ENCODE assay signal across 8 cellular contexts in the genomic region with DNA sequence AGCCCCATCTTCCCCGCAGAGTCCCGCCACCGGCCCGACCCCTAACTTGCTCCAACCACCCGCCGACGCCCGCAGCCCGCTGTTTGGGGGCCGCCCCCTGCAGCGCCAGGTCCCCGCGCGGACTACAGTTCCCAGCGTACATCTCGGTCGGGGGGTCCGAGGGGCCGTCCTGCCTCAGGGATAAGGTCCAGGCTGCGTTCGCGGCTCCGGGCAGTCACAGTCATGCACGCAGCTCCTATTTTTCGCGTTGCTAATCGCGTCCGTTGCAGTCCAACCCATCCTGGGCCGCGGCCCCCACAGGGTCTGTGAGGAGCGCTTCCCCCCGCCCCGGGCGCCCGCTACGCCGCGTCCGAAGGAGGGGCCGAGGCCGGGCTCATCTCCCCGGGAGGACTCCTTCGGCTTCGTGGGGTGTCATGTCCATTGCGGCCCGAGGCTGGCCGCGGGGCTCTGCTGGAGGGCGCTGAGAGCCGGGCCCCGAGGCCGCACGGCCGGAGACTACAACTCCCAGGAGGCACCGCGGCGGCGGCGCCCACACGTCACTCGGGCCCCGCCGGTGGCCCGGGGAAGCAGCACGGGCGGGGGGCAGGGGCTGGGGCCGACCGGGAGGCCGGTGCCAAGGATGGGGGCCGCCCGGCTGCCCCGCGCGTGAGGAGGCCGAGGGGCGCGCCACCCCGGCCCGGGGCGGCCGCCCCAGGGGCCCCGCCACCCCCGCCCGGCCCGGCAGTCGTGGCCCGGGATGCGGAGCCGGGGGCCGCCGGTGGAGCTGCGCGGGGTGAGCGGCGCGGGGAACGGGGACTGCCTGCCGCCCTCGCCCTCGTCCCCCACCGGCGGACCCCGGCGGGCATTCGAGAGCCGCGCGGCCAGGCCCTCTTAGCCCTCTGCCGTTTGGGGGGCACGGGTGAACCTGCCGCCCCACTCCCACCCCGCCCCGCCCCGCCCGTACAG. TPM values are rescaled to one million over a fixed set of nuclear protein-coding genes. Genes with fewer than 3 reads are reported as not detected.
DNase-seq lines count a peak whose midpoint lies in the region; ATAC-seq and TF ChIP-seq lines count a peak whose summit lies in the region.

A gene (plus strand): TSS at position 536 of the 945 bp plus-strand sequence. CDS start 606 bp downstream, outside the sequence.

- H3K27me3 Mint-ChIP-seq in activated naive CD4-positive, alpha-beta T cell treated with anti-CD3 and anti-CD28 coated beads, Interleukin-2, amount 50 U/mL, for 24 hours, result no peaks in the 10 kb centered on the region

- TF ChIP-seq RAD21 in SK-N-SH (IDR thresholded peaks at IDR 0.05; ENCODE audit: low read length), result no peak

- H3K4me2 ChIP-seq in Karpas-422 (ENCODE audit: low read depth, low read length, poor library complexity, severe bottlenecking), result peak within 1 kb of the TSS; percentile 93
- peak within 1 kb of the TSS; percentile 95 for H3K4me2 ChIP-seq in SK-N-SH

- H3K27ac ChIP-seq in Karpas-422 (ENCODE audit: low read length) (no peak within 1 kb of the TSS), SK-N-SH (ENCODE audit: low read depth in 2 of 2, low read length in 1 of 2) (peak within 1 kb of the TSS; percentile 87 to 88), ovary (peak within 1 kb of the TSS; percentile 38 to 80), thyroid gland (peak within 1 kb of the TSS; percentile 92 to 97 (median 95))

- intact Hi-C loops in head of caudate nucleus (cut with DNase I) (loop anchor here (2.0 kb wide), 1 partner anchor 94 kb away; a partner anchor contains a TSS), ovary (cut with DNase I) (loop anchor here in 1 of 4 donors (5.0 kb wide), 1 partner anchor 46 kb away; no protein-coding TSS in a partner anchor), thyroid gland (cut with DNase I) (no loop called here)

- no peaks in the 10 kb centered on the region for H3K36me3 Mint-ChIP-seq in activated naive CD4-positive, alpha-beta T cell treated with anti-CD3 and anti-CD28 coated beads, Interleukin-2, amount 50 U/mL, for 24 hours

- no peak for TF ChIP-seq POLR2A in ovary (IDR thresholded peaks at IDR 0.05)
- TF ChIP-seq POLR2A in thyroid gland (IDR thresholded peaks at IDR 0.05), result peak in 1 of 2 donors; percentile 48

- H3K9me3 ChIP-seq in Karpas-422 (ENCODE audit: low read length) (no peaks in the 10 kb centered on the region), SK-N-SH (no peaks in the 10 kb centered on the region), ovary (no peaks in the 10 kb centered on the region), thyroid gland (no peaks in the 10 kb centered on the region)

- H3K4me3 Mint-ChIP-seq in activated naive CD4-positive, alpha-beta T cell treated with anti-CD3 and anti-CD28 coated beads, Interleukin-2, amount 50 U/mL, for 24 hours, result peak within 1 kb of the TSS; percentile 89

- POLR2A ChIA-PET in SK-N-SH (lab: Yijun Ruan, JAX), result interaction anchor here (0.6 to 2.3 kb wide), 4 partner anchors 27 to 1682 kb away, joined by 3 to 6 read pairs (median 3); a partner anchor contains a TSS

- peaks cover 17% of the 10 kb centered on the region for H3K79me2 ChIP-seq in Karpas-422 (ENCODE audit: low read length)
- peaks cover 6% of the 10 kb centered on the region; the same call in 1 of the 2 replicates for H3K79me2 ChIP-seq in SK-N-SH (ENCODE audit: insufficient read depth)

- H3K36me3 ChIP-seq in Karpas-422 (ENCODE audit: insufficient read depth, low read length) (no peaks in the 10 kb centered on the region), SK-N-SH (replicated peaks in 1 of 2; ENCODE audit: control insufficient read depth in 1 of 2, insufficient read depth in 2 of 2, low read length in 1 of 2) (no peaks in the 10 kb centered on the region), ovary (no peaks in the 10 kb centered on the region), thyroid gland (no peaks in the 10 kb centered on the region)

- peak within 1 kb of the TSS; percentile 92 for H3K9ac ChIP-seq in Karpas-422 (ENCODE audit: low read length)
- H3K9ac ChIP-seq in SK-N-SH, result peak within 1 kb of the TSS; percentile 92

- ATAC-seq in GM21737 (IDR thresholded peaks at IDR 0.05; ENCODE audit: unreplicated experiment), result peak; percentile 81

- H3K4me3 ChIP-seq in Karpas-422 (ENCODE audit: low read length) (peak within 1 kb of the TSS; percentile 86), SK-N-SH (ENCODE audit: low read depth in 2 of 2, low read length in 1 of 2) (peak within 1 kb of the TSS; percentile 81 to 97), ovary (peak within 1 kb of the TSS; percentile 81), thyroid gland (replicated peaks in 1 of 3) (peak within 1 kb of the TSS; percentile 96 to 97 (median 97))

- peak within 1 kb of the TSS; percentile 100 for H2AFZ ChIP-seq in Karpas-422 (ENCODE audit: low read length)
- H2AFZ ChIP-seq in SK-N-SH (ENCODE audit: low read depth), result peak within 1 kb of the TSS; percentile 100

- H3K9me2 ChIP-seq in Karpas-422 (replicated peaks; ENCODE audit: insufficient read depth, low read length) (no peaks in the 10 kb centered on the region), SK-N-SH (no peaks in the 10 kb centered on the region)

- H3F3A ChIP-seq in SK-N-SH (replicated peaks; ENCODE audit: insufficient read depth), result no peaks in the 10 kb centered on the region

- H3K4me1 ChIP-seq in Karpas-422 (ENCODE audit: low read length) (peaks cover 24% of the 10 kb centered on the region), SK-N-SH (ENCODE audit: control insufficient read depth in 1 of 2, insufficient read depth in 2 of 2, low read depth in 1 of 2, low read length in 1 of 2) (peaks cover 5 to 11% of the 10 kb centered on the region in 2 experiments; a peak in 2 of 4 replicates), ovary (ENCODE audit: insufficient read depth) (peaks cover 9% of the 10 kb centered on the region), thyroid gland (peaks cover 17 to 18% of the 10 kb centered on the region in 2 donors)

- WGBS in SK-N-SH (ENCODE audit: low lambda C conversion rate), result under 1% methylated on average over 24 of the region's 116 CpGs
- WGBS in ovary, 3 donors, result 0 to 1% (median 1%) methylated on average over 61 to 116 of the region's 116 CpGs
- WGBS in thyroid gland, 2 donors, result 0 to 2% methylated on average over 2 to 22 of the region's 116 CpGs

- DNase-seq in EH (ENCODE audit: low read depth), result peak; percentile 79
- peak; percentile 91 for DNase-seq in Karpas-422
- peak; percentile 95 for DNase-seq in SK-N-SH
- DNase-seq in head of caudate nucleus, result peak; percentile 64 to 93 (median 86)
- DNase-seq in ovary, result peak; percentile 63 to 85 (median 79)
- DNase-seq in thyroid gland, result peak; percentile 59 to 61

- H3K27me3 ChIP-seq in Karpas-422 (ENCODE audit: low read length), result no peaks in the 10 kb centered on the region
- H3K27me3 ChIP-seq in SK-N-SH (ENCODE audit: insufficient read depth), result no peaks in the 10 kb centered on the region
- no peaks in the 10 kb centered on the region for H3K27me3 ChIP-seq in ovary
- H3K27me3 ChIP-seq in thyroid gland, result no peaks in the 10 kb centered on the region

- peak within 1 kb of the TSS; percentile 96 for H3K27ac Mint-ChIP-seq in activated naive CD4-positive, alpha-beta T cell treated with anti-CD3 and anti-CD28 coated beads, Interleukin-2, amount 50 U/mL, for 24 hours

- CTCF ChIA-PET in SK-N-SH (lab: Yijun Ruan, JAX), result interaction anchor here (1.0 to 3.5 kb wide), 7 partner anchors 9 to 409 kb away, joined by 3 to 20 read pairs (median 4); a partner anchor contains a TSS

- H3K9me3 Mint-ChIP-seq in activated naive CD4-positive, alpha-beta T cell treated with anti-CD3 and anti-CD28 coated beads, Interleukin-2, amount 50 U/mL, for 24 hours, result no peaks in the 10 kb centered on the region

- no peaks in the 10 kb centered on the region for H4K20me1 ChIP-seq in Karpas-422 (ENCODE audit: insufficient read depth, low read depth, low read length)
- no peaks in the 10 kb centered on the region for H4K20me1 ChIP-seq in SK-N-SH (ENCODE audit: insufficient read depth)

- TF ChIP-seq CTCF in SK-N-SH (IDR thresholded peaks at IDR 0.05) (no peak), ovary (IDR thresholded peaks at IDR 0.05) (no peak), thyroid gland (IDR thresholded peaks at IDR 0.05) (no peak)

- peaks cover 36% of the 10 kb centered on the region for H3K4me1 Mint-ChIP-seq in activated naive CD4-positive, alpha-beta T cell treated with anti-CD3 and anti-CD28 coated beads, Interleukin-2, amount 50 U/mL, for 24 hours

- TF ChIP-seq EP300 in SK-N-SH (IDR thresholded peaks at IDR 0.05; ENCODE audit: borderline replicate concordance in 1 of 2, low read depth in 1 of 2, low read length in 1 of 2) (no peak), ovary (IDR thresholded peaks at IDR 0.05) (no peak)

TF ChIP-seq in SK-N-SH, 30 proteins besides CTCF, POLR2A, EP300 and RAD21 (continues in another document):
- TF ChIP-seq FOXM1 (IDR thresholded peaks at IDR 0.05; ENCODE audit: low read depth) (peak; percentile 13; the same call in 1 of the 2 replicates), POLR2AphosphoS5 (IDR thresholded peaks at IDR 0.05; ENCODE audit: low read depth, low read length) (no peak), RFX5 (IDR thresholded peaks at IDR 0.05; ENCODE audit: low read length) (no peak), MXI1 (IDR thresholded peaks at IDR 0.05; ENCODE audit: low read depth, low read length) (no peak; the same call in 1 of the 2 replicates)
- TF ChIP-seq, protein P1, sequence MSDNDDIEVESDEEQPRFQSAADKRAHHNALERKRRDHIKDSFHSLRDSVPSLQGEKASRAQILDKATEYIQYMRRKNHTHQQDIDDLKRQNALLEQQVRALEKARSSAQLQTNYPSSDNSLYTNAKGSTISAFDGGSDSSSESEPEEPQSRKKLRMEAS (IDR thresholded peaks at IDR 0.05; ENCODE audit: low read depth), result peak; percentile 16; the same call in 1 of the 2 replicates
- TF ChIP-seq, protein P2, sequence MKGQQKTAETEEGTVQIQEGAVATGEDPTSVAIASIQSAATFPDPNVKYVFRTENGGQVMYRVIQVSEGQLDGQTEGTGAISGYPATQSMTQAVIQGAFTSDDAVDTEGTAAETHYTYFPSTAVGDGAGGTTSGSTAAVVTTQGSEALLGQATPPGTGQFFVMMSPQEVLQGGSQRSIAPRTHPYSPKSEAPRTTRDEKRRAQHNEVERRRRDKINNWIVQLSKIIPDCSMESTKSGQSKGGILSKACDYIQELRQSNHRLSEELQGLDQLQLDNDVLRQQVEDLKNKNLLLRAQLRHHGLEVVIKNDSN (IDR thresholded peaks at IDR 0.05; ENCODE audit: borderline replicate concordance, low read depth), result no peak

RNA-seq across cellular contexts. Expression of the gene that starts here (rescaled TPM):
- 7.6 and 26.3 TPM in 2 replicates for total RNA-seq in Karpas-422 (2014; rRNA removed; shearing (Covaris generic); ENCODE audit: low replicate concordance)
- polyA plus RNA-seq in SK-N-SH (2012; rRNA removed) (10.7 and 11.9 TPM in 2 replicates), ovary (10 to 100 TPM in 1 of 2 donors, 1 to 10 TPM in 1; 1.2 to 11.3 TPM)
- polyA plus RNA-seq in SK-N-SH (2012; cell fraction: cytosol; rRNA removed), result 3.8 and 5.8 TPM in 2 replicates
- polyA plus RNA-seq in SK-N-SH (2012; cell fraction: nucleus; rRNA removed), result 45.1 and 47.4 TPM in 2 replicates
- total RNA-seq in ovary (10 to 100 TPM in 6 of 7 donors, 1 to 10 TPM in 1; 8.3 to 26.2 (median 14.6) TPM), thyroid gland (10 to 100 TPM in 3 of 4 donors, 1 to 10 TPM in 1; 9.1 to 19.6 (median 15.9) TPM)
